ENCODE assay signal across 8 cellular contexts in genomic region chr15:63156708-63157065, GRCh38. TPM values are rescaled to one million over a fixed set of nuclear protein-coding genes. Genes with fewer than 3 reads are reported as not detected.
DNase-seq lines count a peak whose midpoint lies in the region; ATAC-seq, FAIRE-seq and TF ChIP-seq lines count a peak whose summit lies in the region.

No MANE protein-coding gene starts in this region.

- H4K20me1 ChIP-seq in OCI-LY3 (ENCODE audit: insufficient read depth, low read length), result no peaks in the 10 kb centered on the region

- no peaks in the 10 kb centered on the region for H3K4me1 Mint-ChIP-seq in MCF 10A (ENCODE audit: insufficient read depth, unreplicated experiment)

- POLR2A ChIA-PET in AG04450 (lab: Yijun Ruan, JAX) (interaction anchor here (0.7 to 1.9 kb wide), 18 partner anchors 20 to 335 kb away, joined by 3 to 17 read pairs (median 7); partner anchors contain the start of genes APH1B, CA12 and RAB8B), MCF 10A (lab: Yijun Ruan, JAX) (interaction anchor here (0.7 to 3.2 kb wide), 31 partner anchors 10 to 939 kb away, joined by 3 to 100 read pairs (median 5); partner anchors contain the start of genes APH1B, LACTB, RAB8B and SNX1)

- peaks cover 65% of the 10 kb centered on the region for H3K36me3 Mint-ChIP-seq in MCF 10A (ENCODE audit: insufficient read depth, unreplicated experiment)

- H3K4me3 ChIP-seq in AG04450 (ENCODE audit: low read depth, low read length), result peak overlapping the region; percentile 88
- peak overlapping the region; percentile 84 for H3K4me3 ChIP-seq in OCI-LY3 (ENCODE audit: low read length)
- H3K4me3 ChIP-seq in iPS-18c (ENCODE audit: insufficient read depth, low read depth, low read length), result peak overlapping the region; percentile 95
- peak overlapping the region; percentile 78 to 93 (median 89) for H3K4me3 ChIP-seq in sigmoid colon

- peak overlapping the region; percentile 98 for H3K27ac ChIP-seq in AG04450 (ENCODE audit: low read depth, low read length)
- peak overlapping the region; percentile 75 for H3K27ac ChIP-seq in OCI-LY3 (ENCODE audit: low read length)
- H3K27ac ChIP-seq in sigmoid colon, result peak overlapping the region; percentile 93 to 99 (median 97)

- H3K9ac ChIP-seq in OCI-LY3 (ENCODE audit: low read length), result peak overlapping the region; percentile 87

- H3K27me3 ChIP-seq in AG04450 (ENCODE audit: control insufficient read depth, insufficient read depth, low read length), result no peaks in the 10 kb centered on the region
- no peaks in the 10 kb centered on the region for H3K27me3 ChIP-seq in OCI-LY3 (ENCODE audit: low read depth, low read length)
- H3K27me3 ChIP-seq in sigmoid colon, result no peaks in the 10 kb centered on the region

- WGBS in sigmoid colon, 2 donors, result 0% methylated on average over 17 of the region's 17 CpGs

- H3K36me3 ChIP-seq in OCI-LY3 (replicated peaks; ENCODE audit: low read depth, low read length), result peaks cover 9% of the 10 kb centered on the region
- peaks cover 4 to 36% (median 5%) of the 10 kb centered on the region in 4 donors for H3K36me3 ChIP-seq in sigmoid colon

- H3K27me3 Mint-ChIP-seq in MCF 10A (ENCODE audit: insufficient read depth, unreplicated experiment), result no peaks in the 10 kb centered on the region

- CTCF ChIA-PET in AG04450 (lab: Charles Lee) (no interaction called here), MCF 10A (lab: Yijun Ruan, JAX) (interaction anchor here (0.6 to 0.7 kb wide), 4 partner anchors 10 to 1658 kb away, joined by 3 read pairs; no protein-coding TSS in a partner anchor)

- H3K9me3 ChIP-seq in AG04450 (ENCODE audit: control insufficient read depth, insufficient read depth, low read length) (no peaks in the 10 kb centered on the region; the same call in 1 of the 2 replicates), OCI-LY3 (ENCODE audit: insufficient read depth, low read length) (no peaks in the 10 kb centered on the region), iPS-18c (ENCODE audit: control insufficient read depth, insufficient read depth, low read length) (no peaks in the 10 kb centered on the region), sigmoid colon (no peaks in the 10 kb centered on the region)

- peaks cover 16% of the 10 kb centered on the region for H3K79me2 ChIP-seq in OCI-LY3 (ENCODE audit: low read length)

- no peak for ATAC-seq in HG03045 (IDR thresholded peaks at IDR 0.05; ENCODE audit: unreplicated experiment)

- peaks cover 5% of the 10 kb centered on the region for H3K4me1 ChIP-seq in OCI-LY3 (ENCODE audit: low read length)
- H3K4me1 ChIP-seq in sigmoid colon, result peaks cover 0 to 22% (median 18%) of the 10 kb centered on the region in 4 donors

- no TSS peak for BruUV-seq in MCF 10A (replicated peaks; lab: Mats Ljungman, UMichigan)

- TF ChIP-seq CTCF in AG04450 (IDR thresholded peaks at IDR 0.05; ENCODE audit: low read depth, low read length), result no peak
- TF ChIP-seq CTCF in OCI-LY3 (IDR thresholded peaks at IDR 0.05; ENCODE audit: low read depth, low read length), result no peak
- no peak for TF ChIP-seq CTCF in MCF 10A (IDR thresholded peaks at IDR 0.05; ENCODE audit: unreplicated experiment)
- no peak for TF ChIP-seq CTCF in sigmoid colon (IDR thresholded peaks at IDR 0.05)

- no peak for TF ChIP-seq POLR2A in sigmoid colon (IDR thresholded peaks at IDR 0.05)

- peak overlapping the region; percentile 89 for H2AFZ ChIP-seq in OCI-LY3 (ENCODE audit: low read depth, low read length)

- intact Hi-C loops in MCF 10A (cut with micrococcal nuclease), result loop anchor here (1.0 to 5.0 kb wide), 3 partner anchors 35 to 246 kb away; partner anchors contain the start of genes APH1B and LACTB
- intact Hi-C loops in sigmoid colon (cut with DNase I), result loop anchor here (1.0 to 2.0 kb wide), 4 partner anchors 33 to 246 kb away; partner anchors contain the start of genes APH1B, LACTB and RAB8B

- H3K4me2 ChIP-seq in OCI-LY3 (ENCODE audit: low read length), result peak overlapping the region; percentile 88

- FAIRE-seq in GM18507 (lab: Jason Lieb, UNC), result peak; percentile 68

- TF ChIP-seq EP300 in sigmoid colon (IDR thresholded peaks at IDR 0.05), result no peak

- DNase-seq in AG04450 (ENCODE audit: low read depth, low spot score) (no peak), GM18507 (ENCODE audit: extremely low spot score, insufficient read length, low read depth) (no peak), MCF 10A (ENCODE audit: unreplicated experiment) (peak; percentile 40), sigmoid colon (peak; percentile 73), NCI-H2081 treated with DMSO at 0.1 percent for 48 hours (lab: John Stamatoyannopoulos, UW) (no peak)

- peaks cover 7% of the 10 kb centered on the region for H3K9me3 Mint-ChIP-seq in MCF 10A (ENCODE audit: unreplicated experiment)

- H3K27ac Mint-ChIP-seq in MCF 10A (ENCODE audit: low read depth, unreplicated experiment), result peak overlapping the region; percentile 98

- H3K4me3 Mint-ChIP-seq in MCF 10A (ENCODE audit: unreplicated experiment), result peak overlapping the region; percentile 92

RNA-seq across cellular contexts. Expression of gene RPS27L, which starts 0.6 kb away (rescaled TPM):
- polyA plus RNA-seq in AG04450 (2011; rRNA removed) (501 and 610 TPM in 2 replicates), sigmoid colon (100 to 1,000 TPM; 172 to 417 (median 405) TPM)
- polyA minus RNA-seq in AG04450 (2011; rRNA and poly(A)+ RNA removed), result 47.0 and 86.3 TPM in 2 replicates
- total RNA-seq in MCF 10A (2022) (154 and 172 TPM in 2 replicates), sigmoid colon (100 to 1,000 TPM in 2 of 4 donors, 10 to 100 TPM in 2; 63.3 to 200 (median 143) TPM)

RNA-seq across cellular contexts. Expression of gene RAB8B, which starts 32.7 kb away (rescaled TPM):
- polyA plus RNA-seq in AG04450 (2011; rRNA removed) (71.7 and 82.4 TPM in 2 replicates), sigmoid colon (10 to 100 TPM in 2 of 3 donors, 1 to 10 TPM in 1; 6.5 to 13.6 (median 10.8) TPM)
- 39.2 and 42.7 TPM in 2 replicates for polyA minus RNA-seq in AG04450 (2011; rRNA and poly(A)+ RNA removed)
- total RNA-seq in MCF 10A (2022) (11.7 and 15.6 TPM in 2 replicates), sigmoid colon (10 to 100 TPM; 21.7 to 30.4 (median 29.8) TPM)

RNA-seq across cellular contexts. Expression of gene LACTB, which starts 35.0 kb away (rescaled TPM):
- polyA plus RNA-seq in AG04450 (2011; rRNA removed), result 31.6 and 51.1 TPM in 2 replicates
- 10.6 and 18.5 TPM in 2 replicates for polyA minus RNA-seq in AG04450 (2011; rRNA and poly(A)+ RNA removed)
- total RNA-seq in MCF 10A (2022), result 9.9 and 16.3 TPM in 2 replicates
- total RNA-seq in sigmoid colon, result 10 to 100 TPM in 1 of 4 donors, 1 to 10 TPM in 3; 7.2 to 11.2 (median 8.4) TPM
- 10 to 100 TPM; 14.9 to 32.4 (median 21.6) TPM for polyA plus RNA-seq in sigmoid colon

Comparison
In these comparisons a context has a peak if more than half of its experiments do, and no peak if none do; other contexts are left out.
1. DNase-seq: peak in MCF 10A (single experiment) and sigmoid colon (single experiment); none in AG04450 (single experiment), GM18507 (single experiment) and NCI-H2081 treated with DMSO at 0.1 percent for 48 hours (single experiment).
2. Peak in every context shown above with its lines, with median percentiles within 50 percentile points of each other: H3K27ac ChIP-seq and H3K4me3 ChIP-seq.